Comparison of ENCODE assay signal across 17 cellular contexts in genomic region chrX:85994787-85995186, GRCh38.
"Had no signal": no experiment of that assay in that cellular context is flagged by ENCODE, and none has a peak within 500 bp of the region (broad histone marks: within the 10 kb centered on the region; RNA-seq: fewer than 3 reads in every experiment).

No MANE protein-coding gene starts in this region.

- H3K27me3 Mint-ChIP-seq: activated B cell treated with CpG ODN at 0.5 μM for 24 hours; activated CD4-positive, alpha-beta memory T cell treated with anti-CD3 and anti-CD28 coated beads, Interleukin-2, amount 10 ng/mL, durations not matched to agents 7 days and 5 days; activated CD8-positive, alpha-beta memory T cell treated with anti-CD3 and anti-CD28 coated beads, Interleukin-2, amount 10 ng/mL, durations not matched to agents 7 days and 5 days; activated naive CD8-positive, alpha-beta T cell treated with anti-CD3 and anti-CD28 coated beads, Interleukin-2, amount 10 ng/mL, durations not matched to agents 7 days and 5 days had no signal

- H3K27ac Mint-ChIP-seq: activated B cell treated with CpG ODN at 0.5 μM for 24 hours; activated CD4-positive, alpha-beta memory T cell treated with anti-CD3 and anti-CD28 coated beads, Interleukin-2, amount 10 ng/mL, durations not matched to agents 7 days and 5 days; activated CD8-positive, alpha-beta memory T cell treated with anti-CD3 and anti-CD28 coated beads, Interleukin-2, amount 10 ng/mL, durations not matched to agents 7 days and 5 days; activated naive CD8-positive, alpha-beta T cell treated with anti-CD3 and anti-CD28 coated beads, Interleukin-2, amount 10 ng/mL, durations not matched to agents 7 days and 5 days; T-helper 2 cell treated with Interferon-gamma antibody and Interleukin-4, amounts not matched to agents 5 μg/mL and 100 μg/mL, for 36 hours had no signal

- H3K36me3 Mint-ChIP-seq: brain had no signal

- H3K4me3 ChIP-seq: colonic mucosa, left lung, tibial nerve, vagina had no signal

- ATAC-seq: activated CD8-positive, alpha-beta memory T cell treated with anti-CD3 and anti-CD28 coated beads, Interleukin-2, amount 10 ng/mL, durations not matched to agents 7 days and 5 days; left lung had no signal

- DNase-seq: activated B cell treated with CpG ODN at 0.5 μM for 24 hours; activated CD4-positive, alpha-beta memory T cell treated with anti-CD3 and anti-CD28 coated beads, Interleukin-2, amount 10 ng/mL, durations not matched to agents 7 days and 5 days; activated CD4-positive, alpha-beta T cell treated with anti-CD3 and anti-CD28 coated beads for 4 hours; activated CD8-positive, alpha-beta memory T cell treated with anti-CD3 and anti-CD28 coated beads, Interleukin-2, amount 10 ng/mL, durations not matched to agents 7 days and 5 days; activated naive CD8-positive, alpha-beta T cell treated with anti-CD3 and anti-CD28 coated beads, Interleukin-2, amount 10 ng/mL, durations not matched to agents 7 days and 5 days; anterior cingulate cortex; caudate nucleus; colonic mucosa; hippocampal formation; left lung; mammary epithelial cell; stimulated activated naive CD4-positive, alpha-beta T cell treated with Interleukin-2 at 50 U/mL for 16 hours had no signal

- H3K4me3 Mint-ChIP-seq: activated B cell treated with CpG ODN at 0.5 μM for 24 hours; activated CD4-positive, alpha-beta memory T cell treated with anti-CD3 and anti-CD28 coated beads, Interleukin-2, amount 10 ng/mL, durations not matched to agents 7 days and 5 days; activated CD8-positive, alpha-beta memory T cell treated with anti-CD3 and anti-CD28 coated beads, Interleukin-2, amount 10 ng/mL, durations not matched to agents 7 days and 5 days; activated naive CD8-positive, alpha-beta T cell treated with anti-CD3 and anti-CD28 coated beads, Interleukin-2, amount 10 ng/mL, durations not matched to agents 7 days and 5 days; neural crest cell; T-helper 2 cell treated with Interferon-gamma antibody and Interleukin-4, amounts not matched to agents 5 μg/mL and 100 μg/mL, for 36 hours had no signal

- H3K9me3 Mint-ChIP-seq: activated B cell treated with CpG ODN at 0.5 μM for 24 hours; activated CD4-positive, alpha-beta memory T cell treated with anti-CD3 and anti-CD28 coated beads, Interleukin-2, amount 10 ng/mL, durations not matched to agents 7 days and 5 days; T-helper 2 cell treated with Interferon-gamma antibody and Interleukin-4, amounts not matched to agents 5 μg/mL and 100 μg/mL, for 36 hours had no signal
